8 cellular contexts compared by ENCODE assay signal in genomic region chr1:12549460-12550349, GRCh38.
DNase-seq lines count a peak whose midpoint lies in the region; ATAC-seq, FAIRE-seq and TF ChIP-seq lines count a peak whose summit lies in the region.

No MANE protein-coding gene starts in this region.

- ATAC-seq in foreskin keratinocyte (peak; percentile 98), GM19463 (IDR thresholded peaks at IDR 0.05; ENCODE audit: unreplicated experiment) (no peak)

- peak; percentile 67 for DNase-seq in activated effector memory CD4-positive, alpha-beta T cell treated with anti-CD3 and anti-CD28 coated beads, Interleukin-2, amount 50 U/mL, for 16 hours
- no peak for DNase-seq in activated effector memory CD4-positive, alpha-beta T cell treated with Interleukin-2 at 50 U/mL for 16 hours
- DNase-seq in SHP77 treated with DMSO at 0.1 percent for 48 hours (lab: John Stamatoyannopoulos, UW) (peak; percentile 6), foreskin keratinocyte (peak; percentile 95 to 97), retinal pigment epithelial cell (ENCODE audit: low read depth) (peak; percentile 94), inferior parietal cortex (ENCODE audit: extremely low spot score) (no peak), GM19239 (ENCODE audit: insufficient read length, low spot score) (no peak)

- FAIRE-seq in GM19239 (lab: Jason Lieb, UNC): no peak

- no peak overlapping the region for H3K4me3 ChIP-seq in retinal pigment epithelial cell (ENCODE audit: low read length)

- H3K27me3 ChIP-seq in foreskin keratinocyte: peaks cover 68% of the 10 kb centered on the region

- H3K27ac ChIP-seq in foreskin keratinocyte: peak overlapping the region; percentile 37

- no peak for TF ChIP-seq CTCF in foreskin keratinocyte (conservative IDR thresholded peaks at IDR 0.05)
- no peak for TF ChIP-seq CTCF in retinal pigment epithelial cell (conservative IDR thresholded peaks at IDR 0.05; ENCODE audit: low read depth, low read length)

- H3K4me1 ChIP-seq in foreskin keratinocyte: peaks cover 7% of the 10 kb centered on the region

Comparison
In these comparisons a context has a peak if more than half of its experiments do, and no peak if none do; other contexts are left out.
1. DNase-seq: peak in activated effector memory CD4-positive, alpha-beta T cell treated with anti-CD3 and anti-CD28 coated beads, Interleukin-2, amount 50 U/mL, for 16 hours (single experiment), SHP77 treated with DMSO at 0.1 percent for 48 hours (single experiment), foreskin keratinocyte (2 of 2) and retinal pigment epithelial cell (single experiment); none in activated effector memory CD4-positive, alpha-beta T cell treated with Interleukin-2 at 50 U/mL for 16 hours (single experiment), inferior parietal cortex (single experiment) and GM19239 (single experiment).